8 cellular contexts compared by ENCODE assay signal in the genomic region with DNA sequence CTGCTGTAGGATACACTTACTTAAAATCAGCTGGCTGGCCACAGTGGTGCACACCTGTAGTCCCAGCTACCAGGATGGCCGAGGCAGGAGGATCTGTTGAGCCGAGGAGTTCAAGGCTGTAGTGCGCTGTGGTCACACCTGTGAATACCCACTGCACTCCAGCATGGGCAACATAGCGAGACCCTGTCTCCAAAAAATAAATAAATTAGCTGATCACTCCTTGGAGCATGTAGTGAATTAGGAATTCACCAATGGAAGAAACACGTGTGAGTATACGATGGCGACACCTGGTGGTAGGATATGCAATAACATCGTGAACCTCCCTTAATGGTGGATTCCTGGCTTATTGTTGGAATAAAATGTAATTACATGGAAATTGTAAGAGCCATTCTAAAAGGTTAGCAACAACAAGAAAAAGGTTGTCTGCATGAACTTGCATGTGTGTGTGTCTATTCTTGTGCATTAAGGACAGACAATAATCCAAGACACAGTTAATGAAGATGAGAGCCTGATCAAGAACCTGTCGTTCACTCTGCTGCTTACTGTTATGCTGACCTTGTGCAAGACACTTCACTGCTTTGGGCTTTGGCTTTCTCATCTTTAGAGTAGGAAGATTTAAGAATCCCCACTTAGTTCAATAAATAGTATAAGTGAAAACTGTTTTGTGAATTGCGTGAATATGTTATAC. TPM values are rescaled to one million over a fixed set of nuclear protein-coding genes. Genes with fewer than 3 reads are reported as not detected.
A peak's percentile ranks its signal among the peaks of the same experiment; 100 is the strongest.
DNase-seq lines count a peak whose midpoint lies in the region; ATAC-seq and TF ChIP-seq lines count a peak whose summit lies in the region.

No MANE protein-coding gene starts in this region.

- H3K79me2 ChIP-seq in DOHH2 (ENCODE audit: control insufficient read depth, low read length) = no peaks in the 10 kb centered on the region

- H3K4me3 Mint-ChIP-seq in activated naive CD8-positive, alpha-beta T cell treated with anti-CD3 and anti-CD28 coated beads, Interleukin-2, amount 50 U/mL, for 24 hours = no peak overlapping the region

- H3K9me2 ChIP-seq in DOHH2 (replicated peaks; ENCODE audit: control insufficient read depth, low read length) = no peaks in the 10 kb centered on the region

- H3K36me3 ChIP-seq in DOHH2 (ENCODE audit: control insufficient read depth, low read length) = no peaks in the 10 kb centered on the region

- no peak overlapping the region for H3K27ac ChIP-seq in DOHH2 (ENCODE audit: low read depth, low read length)

- no peaks in the 10 kb centered on the region for H4K20me1 ChIP-seq in DOHH2 (ENCODE audit: control insufficient read depth, insufficient read depth, low read depth, low read length)

- DNase-seq in activated naive CD8-positive, alpha-beta T cell treated with anti-CD3 and anti-CD28 coated beads, Interleukin-2, amount 50 U/mL, for 24 hours = peak; percentile 63
- DNase-seq in left cardiac atrium (peak; percentile 50), retina (peak; percentile 71)

- no peak overlapping the region for H3K27ac Mint-ChIP-seq in activated naive CD8-positive, alpha-beta T cell treated with anti-CD3 and anti-CD28 coated beads, Interleukin-2, amount 50 U/mL, for 24 hours

- H3K4me2 ChIP-seq in DOHH2 (ENCODE audit: low read length) = no peak overlapping the region

- H3K4me3 ChIP-seq in DOHH2 (ENCODE audit: low read length) = no peak overlapping the region

- peak; percentile 89 for ATAC-seq in SK-N-SH treated with all-trans-retinoic acid at 6 μM for 48 hours
- no peak for ATAC-seq in activated naive CD8-positive, alpha-beta T cell treated with anti-CD3 and anti-CD28 coated beads, Interleukin-2, amount 50 U/mL, for 24 hours
- ATAC-seq in left cardiac atrium = peak; percentile 53 to 58
- no peak for ATAC-seq in GM21786 (IDR thresholded peaks at IDR 0.05; ENCODE audit: unreplicated experiment)
- ATAC-seq in GM18907 (IDR thresholded peaks at IDR 0.05; ENCODE audit: unreplicated experiment) = no peak

- peaks cover 9% of the 10 kb centered on the region for H3K4me1 ChIP-seq in DOHH2 (ENCODE audit: control insufficient read depth, low read length)

- no peaks in the 10 kb centered on the region for H3K36me3 Mint-ChIP-seq in activated naive CD8-positive, alpha-beta T cell treated with anti-CD3 and anti-CD28 coated beads, Interleukin-2, amount 50 U/mL, for 24 hours (ENCODE audit: low read depth)

- H3K27me3 Mint-ChIP-seq in activated naive CD8-positive, alpha-beta T cell treated with anti-CD3 and anti-CD28 coated beads, Interleukin-2, amount 50 U/mL, for 24 hours = no peaks in the 10 kb centered on the region

- H3K27me3 ChIP-seq in DOHH2 (ENCODE audit: control insufficient read depth, low read length) = 0 out of 2 replicates have a peak, but pooled peaks cover 6% of the 10 kb centered on the region

- intact Hi-C loops in left cardiac atrium (cut with DNase I) = loop anchor here (1.0 to 5.0 kb wide), 2 partner anchors 194 to 195 kb away; no protein-coding TSS in a partner anchor

- H3K9me3 Mint-ChIP-seq in activated naive CD8-positive, alpha-beta T cell treated with anti-CD3 and anti-CD28 coated beads, Interleukin-2, amount 50 U/mL, for 24 hours = no peaks in the 10 kb centered on the region

- H3K9me3 ChIP-seq in DOHH2 (ENCODE audit: control insufficient read depth, insufficient read depth, low read length) = no peaks in the 10 kb centered on the region

- TF ChIP-seq CTCF in DOHH2 (IDR thresholded peaks at IDR 0.05; ENCODE audit: low read depth, low read length, poor library complexity, severe bottlenecking) (peak; percentile 93), LNCAP (IDR thresholded peaks at IDR 0.05) (peak; percentile 91)

- H3F3A ChIP-seq in DOHH2 (ENCODE audit: control insufficient read depth, insufficient read depth) = no peaks in the 10 kb centered on the region

- H3K4me1 Mint-ChIP-seq in activated naive CD8-positive, alpha-beta T cell treated with anti-CD3 and anti-CD28 coated beads, Interleukin-2, amount 50 U/mL, for 24 hours = peaks cover 2% of the 10 kb centered on the region

TF ChIP-seq in SK-N-SH treated with all-trans-retinoic acid at 6 μM for 48 hours, 23 proteins besides CTCF, POLR2A, EP300 and RAD21 (continues in another document):
- TF ChIP-seq TOX (CRISPR knock-in tag; IDR thresholded peaks at IDR 0.05; ENCODE audit: borderline replicate concordance) (no peak), ESRRG (CRISPR knock-in tag; IDR thresholded peaks at IDR 0.05) (no peak), ZNF70 (CRISPR knock-in tag; IDR thresholded peaks at IDR 0.05) (no peak), RARB (CRISPR knock-in tag; IDR thresholded peaks at IDR 0.05) (no peak), ARNTL (CRISPR knock-in tag; IDR thresholded peaks at IDR 0.05; ENCODE audit: borderline replicate concordance, low read depth) (no peak)
- TF ChIP-seq, protein P1, sequence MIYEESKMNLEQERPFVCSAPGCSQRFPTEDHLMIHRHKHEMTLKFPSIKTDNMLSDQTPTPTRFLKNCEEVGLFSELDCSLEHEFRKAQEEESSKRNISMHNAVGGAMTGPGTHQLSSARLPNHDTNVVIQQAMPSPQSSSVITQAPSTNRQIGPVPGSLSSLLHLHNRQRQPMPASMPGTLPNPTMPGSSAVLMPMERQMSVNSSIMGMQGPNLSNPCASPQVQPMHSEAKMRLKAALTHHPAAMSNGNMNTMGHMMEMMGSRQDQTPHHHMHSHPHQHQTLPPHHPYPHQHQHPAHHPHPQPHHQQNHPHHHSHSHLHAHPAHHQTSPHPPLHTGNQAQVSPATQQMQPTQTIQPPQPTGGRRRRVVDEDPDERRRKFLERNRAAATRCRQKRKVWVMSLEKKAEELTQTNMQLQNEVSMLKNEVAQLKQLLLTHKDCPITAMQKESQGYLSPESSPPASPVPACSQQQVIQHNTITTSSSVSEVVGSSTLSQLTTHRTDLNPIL (CRISPR knock-in tag; IDR thresholded peaks at IDR 0.05; ENCODE audit: low read depth) = no peak
- TF ChIP-seq, protein P2, sequence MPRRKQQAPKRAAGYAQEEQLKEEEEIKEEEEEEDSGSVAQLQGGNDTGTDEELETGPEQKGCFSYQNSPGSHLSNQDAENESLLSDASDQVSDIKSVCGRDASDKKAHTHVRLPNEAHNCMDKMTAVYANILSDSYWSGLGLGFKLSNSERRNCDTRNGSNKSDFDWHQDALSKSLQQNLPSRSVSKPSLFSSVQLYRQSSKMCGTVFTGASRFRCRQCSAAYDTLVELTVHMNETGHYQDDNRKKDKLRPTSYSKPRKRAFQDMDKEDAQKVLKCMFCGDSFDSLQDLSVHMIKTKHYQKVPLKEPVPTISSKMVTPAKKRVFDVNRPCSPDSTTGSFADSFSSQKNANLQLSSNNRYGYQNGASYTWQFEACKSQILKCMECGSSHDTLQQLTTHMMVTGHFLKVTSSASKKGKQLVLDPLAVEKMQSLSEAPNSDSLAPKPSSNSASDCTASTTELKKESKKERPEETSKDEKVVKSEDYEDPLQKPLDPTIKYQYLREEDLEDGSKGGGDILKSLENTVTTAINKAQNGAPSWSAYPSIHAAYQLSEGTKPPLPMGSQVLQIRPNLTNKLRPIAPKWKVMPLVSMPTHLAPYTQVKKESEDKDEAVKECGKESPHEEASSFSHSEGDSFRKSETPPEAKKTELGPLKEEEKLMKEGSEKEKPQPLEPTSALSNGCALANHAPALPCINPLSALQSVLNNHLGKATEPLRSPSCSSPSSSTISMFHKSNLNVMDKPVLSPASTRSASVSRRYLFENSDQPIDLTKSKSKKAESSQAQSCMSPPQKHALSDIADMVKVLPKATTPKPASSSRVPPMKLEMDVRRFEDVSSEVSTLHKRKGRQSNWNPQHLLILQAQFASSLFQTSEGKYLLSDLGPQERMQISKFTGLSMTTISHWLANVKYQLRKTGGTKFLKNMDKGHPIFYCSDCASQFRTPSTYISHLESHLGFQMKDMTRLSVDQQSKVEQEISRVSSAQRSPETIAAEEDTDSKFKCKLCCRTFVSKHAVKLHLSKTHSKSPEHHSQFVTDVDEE (CRISPR knock-in tag; IDR thresholded peaks at IDR 0.05) = no peak
- TF ChIP-seq, protein P3, sequence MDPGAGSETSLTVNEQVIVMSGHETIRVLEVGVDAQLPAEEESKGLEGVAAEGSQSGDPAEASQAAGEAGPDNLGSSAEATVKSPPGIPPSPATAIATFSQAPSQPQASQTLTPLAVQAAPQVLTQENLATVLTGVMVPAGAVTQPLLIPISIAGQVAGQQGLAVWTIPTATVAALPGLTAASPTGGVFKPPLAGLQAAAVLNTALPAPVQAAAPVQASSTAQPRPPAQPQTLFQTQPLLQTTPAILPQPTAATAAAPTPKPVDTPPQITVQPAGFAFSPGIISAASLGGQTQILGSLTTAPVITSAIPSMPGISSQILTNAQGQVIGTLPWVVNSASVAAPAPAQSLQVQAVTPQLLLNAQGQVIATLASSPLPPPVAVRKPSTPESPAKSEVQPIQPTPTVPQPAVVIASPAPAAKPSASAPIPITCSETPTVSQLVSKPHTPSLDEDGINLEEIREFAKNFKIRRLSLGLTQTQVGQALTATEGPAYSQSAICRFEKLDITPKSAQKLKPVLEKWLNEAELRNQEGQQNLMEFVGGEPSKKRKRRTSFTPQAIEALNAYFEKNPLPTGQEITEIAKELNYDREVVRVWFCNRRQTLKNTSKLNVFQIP (CRISPR knock-in tag; IDR thresholded peaks at IDR 0.05; ENCODE audit: borderline replicate concordance, low read depth) = no peak
- TF ChIP-seq, protein P4, sequence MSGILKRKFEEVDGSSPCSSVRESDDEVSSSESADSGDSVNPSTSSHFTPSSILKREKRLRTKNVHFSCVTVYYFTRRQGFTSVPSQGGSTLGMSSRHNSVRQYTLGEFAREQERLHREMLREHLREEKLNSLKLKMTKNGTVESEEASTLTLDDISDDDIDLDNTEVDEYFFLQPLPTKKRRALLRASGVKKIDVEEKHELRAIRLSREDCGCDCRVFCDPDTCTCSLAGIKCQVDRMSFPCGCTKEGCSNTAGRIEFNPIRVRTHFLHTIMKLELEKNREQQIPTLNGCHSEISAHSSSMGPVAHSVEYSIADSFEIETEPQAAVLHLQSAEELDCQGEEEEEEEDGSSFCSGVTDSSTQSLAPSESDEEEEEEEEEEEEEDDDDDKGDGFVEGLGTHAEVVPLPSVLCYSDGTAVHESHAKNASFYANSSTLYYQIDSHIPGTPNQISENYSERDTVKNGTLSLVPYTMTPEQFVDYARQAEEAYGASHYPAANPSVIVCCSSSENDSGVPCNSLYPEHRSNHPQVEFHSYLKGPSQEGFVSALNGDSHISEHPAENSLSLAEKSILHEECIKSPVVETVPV (CRISPR knock-in tag; IDR thresholded peaks at IDR 0.05) = no peak

RNA-seq across cellular contexts. Expression of a gene that starts 38.6 kb away (rescaled TPM):
- 10 to 100 TPM; 61.2 to 73.1 TPM for total RNA-seq in left cardiac atrium

Comparison
In these comparisons a context has a peak if more than half of its experiments do, and no peak if none do; other contexts are left out.
1. ATAC-seq: peak in SK-N-SH treated with all-trans-retinoic acid at 6 μM for 48 hours (single experiment) and left cardiac atrium (2 of 2); none in activated naive CD8-positive, alpha-beta T cell treated with anti-CD3 and anti-CD28 coated beads, Interleukin-2, amount 50 U/mL, for 24 hours (single experiment), GM21786 (single experiment) and GM18907 (single experiment).
2. Peak in every context shown above with its lines, with median percentiles within 50 percentile points of each other: DNase-seq.